Comparison of ENCODE assay signal across 1 cellular context in the genomic region with DNA sequence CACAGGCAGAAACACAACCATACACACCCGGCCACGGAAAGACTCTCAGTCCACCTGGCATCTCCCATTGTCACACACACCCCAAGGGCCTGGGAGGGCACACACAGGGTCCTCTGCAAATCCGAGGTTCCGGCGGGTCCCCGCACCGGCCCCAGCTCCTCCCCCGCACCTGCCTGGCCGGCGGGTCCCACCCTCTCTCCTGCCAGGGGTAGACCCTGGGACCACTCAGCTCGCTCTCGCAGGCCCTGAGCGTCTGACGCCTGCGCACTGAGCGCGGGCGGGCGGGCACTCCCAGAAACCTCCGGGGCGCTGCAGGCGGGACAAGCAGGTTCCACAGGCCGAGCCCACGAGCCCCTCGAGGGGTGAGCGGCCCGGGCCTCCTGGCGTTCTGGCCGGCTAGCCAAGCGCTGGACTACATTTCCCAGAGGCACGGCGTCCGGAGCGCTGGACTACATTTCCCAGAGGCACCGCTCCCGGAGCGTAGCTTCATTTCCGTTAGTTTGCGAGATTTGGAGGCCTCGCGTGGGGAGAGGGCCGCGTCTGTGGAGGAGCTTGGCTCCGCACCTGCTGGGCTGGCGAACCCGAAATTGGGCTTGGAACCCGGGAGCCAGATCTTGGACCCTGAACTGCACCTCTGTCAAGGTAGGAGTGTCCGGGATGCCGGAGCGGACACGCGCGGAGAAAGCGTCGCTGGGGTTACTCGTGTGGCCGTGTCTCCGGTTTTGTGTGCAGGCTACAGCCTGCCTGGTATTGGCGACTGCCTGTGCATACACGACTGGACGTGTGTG.
TF ChIP-seq lines count a peak whose summit lies in the region.

A gene (plus strand): TSS at position 505 of the 788 bp plus-strand sequence. CDS start 10,686 bp downstream, outside the sequence.

TF ChIP-seq in K562, 482 proteins besides CTCF, POLR2A, EP300 and RAD21 (continued from another document and continues in another):
- TF ChIP-seq, protein P1, sequence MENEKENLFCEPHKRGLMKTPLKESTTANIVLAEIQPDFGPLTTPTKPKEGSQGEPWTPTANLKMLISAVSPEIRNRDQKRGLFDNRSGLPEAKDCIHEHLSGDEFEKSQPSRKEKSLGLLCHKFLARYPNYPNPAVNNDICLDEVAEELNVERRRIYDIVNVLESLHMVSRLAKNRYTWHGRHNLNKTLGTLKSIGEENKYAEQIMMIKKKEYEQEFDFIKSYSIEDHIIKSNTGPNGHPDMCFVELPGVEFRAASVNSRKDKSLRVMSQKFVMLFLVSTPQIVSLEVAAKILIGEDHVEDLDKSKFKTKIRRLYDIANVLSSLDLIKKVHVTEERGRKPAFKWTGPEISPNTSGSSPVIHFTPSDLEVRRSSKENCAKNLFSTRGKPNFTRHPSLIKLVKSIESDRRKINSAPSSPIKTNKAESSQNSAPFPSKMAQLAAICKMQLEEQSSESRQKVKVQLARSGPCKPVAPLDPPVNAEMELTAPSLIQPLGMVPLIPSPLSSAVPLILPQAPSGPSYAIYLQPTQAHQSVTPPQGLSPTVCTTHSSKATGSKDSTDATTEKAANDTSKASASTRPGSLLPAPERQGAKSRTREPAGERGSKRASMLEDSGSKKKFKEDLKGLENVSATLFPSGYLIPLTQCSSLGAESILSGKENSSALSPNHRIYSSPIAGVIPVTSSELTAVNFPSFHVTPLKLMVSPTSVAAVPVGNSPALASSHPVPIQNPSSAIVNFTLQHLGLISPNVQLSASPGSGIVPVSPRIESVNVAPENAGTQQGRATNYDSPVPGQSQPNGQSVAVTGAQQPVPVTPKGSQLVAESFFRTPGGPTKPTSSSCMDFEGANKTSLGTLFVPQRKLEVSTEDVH (IDR thresholded peaks at IDR 0.05; ENCODE audit: low read depth, partially characterized antibody), result no peak
- no peak for TF ChIP-seq ZSCAN29 (IDR thresholded peaks at IDR 0.05)
- TF ChIP-seq, protein P2, sequence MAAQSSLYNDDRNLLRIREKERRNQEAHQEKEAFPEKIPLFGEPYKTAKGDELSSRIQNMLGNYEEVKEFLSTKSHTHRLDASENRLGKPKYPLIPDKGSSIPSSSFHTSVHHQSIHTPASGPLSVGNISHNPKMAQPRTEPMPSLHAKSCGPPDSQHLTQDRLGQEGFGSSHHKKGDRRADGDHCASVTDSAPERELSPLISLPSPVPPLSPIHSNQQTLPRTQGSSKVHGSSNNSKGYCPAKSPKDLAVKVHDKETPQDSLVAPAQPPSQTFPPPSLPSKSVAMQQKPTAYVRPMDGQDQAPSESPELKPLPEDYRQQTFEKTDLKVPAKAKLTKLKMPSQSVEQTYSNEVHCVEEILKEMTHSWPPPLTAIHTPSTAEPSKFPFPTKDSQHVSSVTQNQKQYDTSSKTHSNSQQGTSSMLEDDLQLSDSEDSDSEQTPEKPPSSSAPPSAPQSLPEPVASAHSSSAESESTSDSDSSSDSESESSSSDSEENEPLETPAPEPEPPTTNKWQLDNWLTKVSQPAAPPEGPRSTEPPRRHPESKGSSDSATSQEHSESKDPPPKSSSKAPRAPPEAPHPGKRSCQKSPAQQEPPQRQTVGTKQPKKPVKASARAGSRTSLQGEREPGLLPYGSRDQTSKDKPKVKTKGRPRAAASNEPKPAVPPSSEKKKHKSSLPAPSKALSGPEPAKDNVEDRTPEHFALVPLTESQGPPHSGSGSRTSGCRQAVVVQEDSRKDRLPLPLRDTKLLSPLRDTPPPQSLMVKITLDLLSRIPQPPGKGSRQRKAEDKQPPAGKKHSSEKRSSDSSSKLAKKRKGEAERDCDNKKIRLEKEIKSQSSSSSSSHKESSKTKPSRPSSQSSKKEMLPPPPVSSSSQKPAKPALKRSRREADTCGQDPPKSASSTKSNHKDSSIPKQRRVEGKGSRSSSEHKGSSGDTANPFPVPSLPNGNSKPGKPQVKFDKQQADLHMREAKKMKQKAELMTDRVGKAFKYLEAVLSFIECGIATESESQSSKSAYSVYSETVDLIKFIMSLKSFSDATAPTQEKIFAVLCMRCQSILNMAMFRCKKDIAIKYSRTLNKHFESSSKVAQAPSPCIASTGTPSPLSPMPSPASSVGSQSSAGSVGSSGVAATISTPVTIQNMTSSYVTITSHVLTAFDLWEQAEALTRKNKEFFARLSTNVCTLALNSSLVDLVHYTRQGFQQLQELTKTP (IDR thresholded peaks at IDR 0.05; ENCODE audit: low read depth in 1 of 2, partially characterized antibody in 2 of 2), result peak in 1 of 2 experiments; percentile 95
- TF ChIP-seq ZNF197 (CRISPR knock-in tag; IDR thresholded peaks at IDR 0.05; ENCODE audit: low read depth), result no peak
- TF ChIP-seq NFRKB (IDR thresholded peaks at IDR 0.05; ENCODE audit: low read depth), result no peak
- TF ChIP-seq, protein P3, sequence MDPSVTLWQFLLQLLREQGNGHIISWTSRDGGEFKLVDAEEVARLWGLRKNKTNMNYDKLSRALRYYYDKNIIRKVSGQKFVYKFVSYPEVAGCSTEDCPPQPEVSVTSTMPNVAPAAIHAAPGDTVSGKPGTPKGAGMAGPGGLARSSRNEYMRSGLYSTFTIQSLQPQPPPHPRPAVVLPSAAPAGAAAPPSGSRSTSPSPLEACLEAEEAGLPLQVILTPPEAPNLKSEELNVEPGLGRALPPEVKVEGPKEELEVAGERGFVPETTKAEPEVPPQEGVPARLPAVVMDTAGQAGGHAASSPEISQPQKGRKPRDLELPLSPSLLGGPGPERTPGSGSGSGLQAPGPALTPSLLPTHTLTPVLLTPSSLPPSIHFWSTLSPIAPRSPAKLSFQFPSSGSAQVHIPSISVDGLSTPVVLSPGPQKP (CRISPR knock-in tag; IDR thresholded peaks at IDR 0.05), result no peak
- TF ChIP-seq FOXK2 (conservative IDR thresholded peaks at IDR 0.05 in 1 of 2, IDR thresholded peaks at IDR 0.05 in 1 of 2; ENCODE audit: low read depth in 2 of 2), result peak in 1 of 2 experiments; percentile 44; a peak in 1 of 4 replicates
- no peak for TF ChIP-seq ZNF232 (CRISPR knock-in tag; IDR thresholded peaks at IDR 0.05)
- no peak for TF ChIP-seq DIDO1 (tag; IDR thresholded peaks at IDR 0.05; ENCODE audit: low read depth)
- TF ChIP-seq, protein P4, sequence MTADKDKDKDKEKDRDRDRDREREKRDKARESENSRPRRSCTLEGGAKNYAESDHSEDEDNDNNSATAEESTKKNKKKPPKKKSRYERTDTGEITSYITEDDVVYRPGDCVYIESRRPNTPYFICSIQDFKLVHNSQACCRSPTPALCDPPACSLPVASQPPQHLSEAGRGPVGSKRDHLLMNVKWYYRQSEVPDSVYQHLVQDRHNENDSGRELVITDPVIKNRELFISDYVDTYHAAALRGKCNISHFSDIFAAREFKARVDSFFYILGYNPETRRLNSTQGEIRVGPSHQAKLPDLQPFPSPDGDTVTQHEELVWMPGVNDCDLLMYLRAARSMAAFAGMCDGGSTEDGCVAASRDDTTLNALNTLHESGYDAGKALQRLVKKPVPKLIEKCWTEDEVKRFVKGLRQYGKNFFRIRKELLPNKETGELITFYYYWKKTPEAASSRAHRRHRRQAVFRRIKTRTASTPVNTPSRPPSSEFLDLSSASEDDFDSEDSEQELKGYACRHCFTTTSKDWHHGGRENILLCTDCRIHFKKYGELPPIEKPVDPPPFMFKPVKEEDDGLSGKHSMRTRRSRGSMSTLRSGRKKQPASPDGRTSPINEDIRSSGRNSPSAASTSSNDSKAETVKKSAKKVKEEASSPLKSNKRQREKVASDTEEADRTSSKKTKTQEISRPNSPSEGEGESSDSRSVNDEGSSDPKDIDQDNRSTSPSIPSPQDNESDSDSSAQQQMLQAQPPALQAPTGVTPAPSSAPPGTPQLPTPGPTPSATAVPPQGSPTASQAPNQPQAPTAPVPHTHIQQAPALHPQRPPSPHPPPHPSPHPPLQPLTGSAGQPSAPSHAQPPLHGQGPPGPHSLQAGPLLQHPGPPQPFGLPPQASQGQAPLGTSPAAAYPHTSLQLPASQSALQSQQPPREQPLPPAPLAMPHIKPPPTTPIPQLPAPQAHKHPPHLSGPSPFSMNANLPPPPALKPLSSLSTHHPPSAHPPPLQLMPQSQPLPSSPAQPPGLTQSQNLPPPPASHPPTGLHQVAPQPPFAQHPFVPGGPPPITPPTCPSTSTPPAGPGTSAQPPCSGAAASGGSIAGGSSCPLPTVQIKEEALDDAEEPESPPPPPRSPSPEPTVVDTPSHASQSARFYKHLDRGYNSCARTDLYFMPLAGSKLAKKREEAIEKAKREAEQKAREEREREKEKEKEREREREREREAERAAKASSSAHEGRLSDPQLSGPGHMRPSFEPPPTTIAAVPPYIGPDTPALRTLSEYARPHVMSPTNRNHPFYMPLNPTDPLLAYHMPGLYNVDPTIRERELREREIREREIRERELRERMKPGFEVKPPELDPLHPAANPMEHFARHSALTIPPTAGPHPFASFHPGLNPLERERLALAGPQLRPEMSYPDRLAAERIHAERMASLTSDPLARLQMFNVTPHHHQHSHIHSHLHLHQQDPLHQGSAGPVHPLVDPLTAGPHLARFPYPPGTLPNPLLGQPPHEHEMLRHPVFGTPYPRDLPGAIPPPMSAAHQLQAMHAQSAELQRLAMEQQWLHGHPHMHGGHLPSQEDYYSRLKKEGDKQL (CRISPR knock-in tag; IDR thresholded peaks at IDR 0.05; ENCODE audit: borderline replicate concordance), result no peak
- no peak for TF ChIP-seq SMARCA5 (IDR thresholded peaks at IDR 0.05)
- TF ChIP-seq DDX20 (tag; IDR thresholded peaks at IDR 0.05; ENCODE audit: low read depth), result no peak
- no peak for TF ChIP-seq SP1 (CRISPR knock-in tag; IDR thresholded peaks at IDR 0.05)
- TF ChIP-seq ZNF780A (CRISPR knock-in tag; IDR thresholded peaks at IDR 0.05), result no peak
- TF ChIP-seq HEY1 (CRISPR knock-in tag; IDR thresholded peaks at IDR 0.05; ENCODE audit: borderline replicate concordance), result no peak
- TF ChIP-seq ZNF551 (CRISPR knock-in tag; IDR thresholded peaks at IDR 0.05), result no peak
- peak; percentile 47 for TF ChIP-seq MEIS2 (IDR thresholded peaks at IDR 0.05; ENCODE audit: partially characterized antibody)
- TF ChIP-seq ZNF354B (CRISPR knock-in tag; IDR thresholded peaks at IDR 0.05), result no peak
- no peak for TF ChIP-seq NR2C1 (IDR thresholded peaks at IDR 0.05)
- peak; percentile 79 for TF ChIP-seq NR2C1 (tag; IDR thresholded peaks at IDR 0.05)
- TF ChIP-seq, protein P5, sequence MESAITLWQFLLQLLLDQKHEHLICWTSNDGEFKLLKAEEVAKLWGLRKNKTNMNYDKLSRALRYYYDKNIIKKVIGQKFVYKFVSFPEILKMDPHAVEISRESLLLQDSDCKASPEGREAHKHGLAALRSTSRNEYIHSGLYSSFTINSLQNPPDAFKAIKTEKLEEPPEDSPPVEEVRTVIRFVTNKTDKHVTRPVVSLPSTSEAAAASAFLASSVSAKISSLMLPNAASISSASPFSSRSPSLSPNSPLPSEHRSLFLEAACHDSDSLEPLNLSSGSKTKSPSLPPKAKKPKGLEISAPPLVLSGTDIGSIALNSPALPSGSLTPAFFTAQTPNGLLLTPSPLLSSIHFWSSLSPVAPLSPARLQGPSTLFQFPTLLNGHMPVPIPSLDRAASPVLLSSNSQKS (CRISPR knock-in tag; IDR thresholded peaks at IDR 0.05), result no peak
- TF ChIP-seq, protein P6, sequence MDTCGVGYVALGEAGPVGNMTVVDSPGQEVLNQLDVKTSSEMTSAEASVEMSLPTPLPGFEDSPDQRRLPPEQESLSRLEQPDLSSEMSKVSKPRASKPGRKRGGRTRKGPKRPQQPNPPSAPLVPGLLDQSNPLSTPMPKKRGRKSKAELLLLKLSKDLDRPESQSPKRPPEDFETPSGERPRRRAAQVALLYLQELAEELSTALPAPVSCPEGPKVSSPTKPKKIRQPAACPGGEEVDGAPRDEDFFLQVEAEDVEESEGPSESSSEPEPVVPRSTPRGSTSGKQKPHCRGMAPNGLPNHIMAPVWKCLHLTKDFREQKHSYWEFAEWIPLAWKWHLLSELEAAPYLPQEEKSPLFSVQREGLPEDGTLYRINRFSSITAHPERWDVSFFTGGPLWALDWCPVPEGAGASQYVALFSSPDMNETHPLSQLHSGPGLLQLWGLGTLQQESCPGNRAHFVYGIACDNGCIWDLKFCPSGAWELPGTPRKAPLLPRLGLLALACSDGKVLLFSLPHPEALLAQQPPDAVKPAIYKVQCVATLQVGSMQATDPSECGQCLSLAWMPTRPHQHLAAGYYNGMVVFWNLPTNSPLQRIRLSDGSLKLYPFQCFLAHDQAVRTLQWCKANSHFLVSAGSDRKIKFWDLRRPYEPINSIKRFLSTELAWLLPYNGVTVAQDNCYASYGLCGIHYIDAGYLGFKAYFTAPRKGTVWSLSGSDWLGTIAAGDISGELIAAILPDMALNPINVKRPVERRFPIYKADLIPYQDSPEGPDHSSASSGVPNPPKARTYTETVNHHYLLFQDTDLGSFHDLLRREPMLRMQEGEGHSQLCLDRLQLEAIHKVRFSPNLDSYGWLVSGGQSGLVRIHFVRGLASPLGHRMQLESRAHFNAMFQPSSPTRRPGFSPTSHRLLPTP (IDR thresholded peaks at IDR 0.05; ENCODE audit: borderline replicate concordance, extremely low read depth, insufficient read length), result no peak
- TF ChIP-seq NR2F6 (CRISPR knock-in tag; IDR thresholded peaks at IDR 0.05), result no peak
- no peak for TF ChIP-seq TAF15 (IDR thresholded peaks at IDR 0.05; ENCODE audit: low read depth, low read length)
- no peak for TF ChIP-seq ZNF146 (CRISPR knock-in tag; IDR thresholded peaks at IDR 0.05; ENCODE audit: unreplicated experiment)
- TF ChIP-seq NBN (IDR thresholded peaks at IDR 0.05; ENCODE audit: low read depth), result no peak
- TF ChIP-seq, protein P7, sequence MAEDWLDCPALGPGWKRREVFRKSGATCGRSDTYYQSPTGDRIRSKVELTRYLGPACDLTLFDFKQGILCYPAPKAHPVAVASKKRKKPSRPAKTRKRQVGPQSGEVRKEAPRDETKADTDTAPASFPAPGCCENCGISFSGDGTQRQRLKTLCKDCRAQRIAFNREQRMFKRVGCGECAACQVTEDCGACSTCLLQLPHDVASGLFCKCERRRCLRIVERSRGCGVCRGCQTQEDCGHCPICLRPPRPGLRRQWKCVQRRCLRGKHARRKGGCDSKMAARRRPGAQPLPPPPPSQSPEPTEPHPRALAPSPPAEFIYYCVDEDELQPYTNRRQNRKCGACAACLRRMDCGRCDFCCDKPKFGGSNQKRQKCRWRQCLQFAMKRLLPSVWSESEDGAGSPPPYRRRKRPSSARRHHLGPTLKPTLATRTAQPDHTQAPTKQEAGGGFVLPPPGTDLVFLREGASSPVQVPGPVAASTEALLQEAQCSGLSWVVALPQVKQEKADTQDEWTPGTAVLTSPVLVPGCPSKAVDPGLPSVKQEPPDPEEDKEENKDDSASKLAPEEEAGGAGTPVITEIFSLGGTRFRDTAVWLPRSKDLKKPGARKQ (CRISPR knock-in tag; IDR thresholded peaks at IDR 0.05), result no peak
- TF ChIP-seq CBX2 (IDR thresholded peaks at IDR 0.05; ENCODE audit: insufficient read depth, low read length, poor library complexity, severe bottlenecking), result no peak
- no peak for TF ChIP-seq HNRNPL (IDR thresholded peaks at IDR 0.05; ENCODE audit: low read depth, low read length)
- no peak for TF ChIP-seq NELFE (IDR thresholded peaks at IDR 0.05; ENCODE audit: insufficient read depth, insufficient read length)
- TF ChIP-seq EP400 (IDR thresholded peaks at IDR 0.05), result peak; percentile 39; the same call in 1 of the 2 replicates
- no peak for TF ChIP-seq ZNF830 (CRISPR knock-in tag; IDR thresholded peaks at IDR 0.05)
- TF ChIP-seq ATF1 (CRISPR knock-in tag; IDR thresholded peaks at IDR 0.05), result no peak
- TF ChIP-seq ATF1 (tag; IDR thresholded peaks at IDR 0.05), result peak; percentile 81
- no peak for TF ChIP-seq ZNF384 (IDR thresholded peaks at IDR 0.05; ENCODE audit: low read depth, low read length)
- TF ChIP-seq HSF4 (CRISPR knock-in tag; IDR thresholded peaks at IDR 0.05; ENCODE audit: borderline replicate concordance), result no peak
- TF ChIP-seq ATF7 (IDR thresholded peaks at IDR 0.05), result peak; percentile 71
- TF ChIP-seq ZNF311 (CRISPR knock-in tag; IDR thresholded peaks at IDR 0.05), result no peak
- no peak for TF ChIP-seq CEBPG (CRISPR knock-in tag; IDR thresholded peaks at IDR 0.05)
- TF ChIP-seq CEBPG (tag; conservative IDR thresholded peaks at IDR 0.05 in 1 of 2, IDR thresholded peaks at IDR 0.05 in 1 of 2), result no peak
- no peak for TF ChIP-seq BRCA1 (IDR thresholded peaks at IDR 0.05)
- TF ChIP-seq BRCA1 (CRISPR knock-in tag; IDR thresholded peaks at IDR 0.05), result no peak
- TF ChIP-seq RBM34 (IDR thresholded peaks at IDR 0.05; ENCODE audit: borderline replicate concordance, insufficient read depth, low read length), result no peak
- TF ChIP-seq MECOM (CRISPR knock-in tag; IDR thresholded peaks at IDR 0.05), result no peak
- TF ChIP-seq ZNF217 (CRISPR knock-in tag; IDR thresholded peaks at IDR 0.05), result no peak
